1 cellular context compared by ENCODE assay signal in genomic region chr5:159524279-159524678, GRCh38.
TF ChIP-seq lines count a peak whose summit lies in the region.
"Not testable (repeated sequence)": the region's sequence is repeated elsewhere in the genome, so short reads cannot be mapped to it uniquely, and the experiment has no call there.

No MANE protein-coding gene starts in this region.

- not testable (repeated sequence) for H3K27ac ChIP-seq in HEK293 (ENCODE audit: extremely low read depth, low read depth, low read length)

- not testable (repeated sequence) for TF ChIP-seq CTCF in HEK293 (tag by site-specific recombination; IDR thresholded peaks at IDR 0.05)

- peaks cover 13% of the 10 kb centered on the region for H3K4me1 ChIP-seq in HEK293 (ENCODE audit: control insufficient read depth, insufficient read depth, low read length)

- H3K36me3 ChIP-seq in HEK293 (ENCODE audit: control insufficient read depth in 2 of 2, insufficient read depth in 1 of 2, low read length in 2 of 2) = not testable (repeated sequence)

- CTCF ChIA-PET in HEK293 (lab: Yijun Ruan, JAX) = interaction anchor here (0.7 to 1.0 kb wide), 5 partner anchors 8 to 326 kb away, joined by 3 to 6 read pairs (median 4); no protein-coding TSS in a partner anchor

- POLR2A ChIA-PET in HEK293 (lab: Yijun Ruan, JAX) = not testable (repeated sequence)

- not testable (repeated sequence) for H3K9me3 ChIP-seq in HEK293 (ENCODE audit: control insufficient read depth, insufficient read depth, low read depth, low read length)

- not testable (repeated sequence) for H3K4me3 ChIP-seq in HEK293 (ENCODE audit: low read depth, low read length)

TF ChIP-seq in HEK293, 187 proteins besides CTCF, POLR2A, EP300 and RAD21:
- TF ChIP-seq SCRT1 (tag by site-specific recombination; IDR thresholded peaks at IDR 0.05; ENCODE audit: borderline replicate concordance) (peak; percentile 86), SCRT2 (tag by site-specific recombination; IDR thresholded peaks at IDR 0.05) (peak; percentile 92)
TF ChIP-seq in HEK293: peak in this region for 2; not testable (repeated sequence) for 185.
